ENCODE assay signal across 1 cellular context in genomic region chr19:43789029-43789428, GRCh38.
TF ChIP-seq lines count a peak whose summit lies in the region.

No MANE protein-coding gene starts in this region.

TF ChIP-seq in A549, 52 proteins besides CTCF, POLR2A, EP300 and RAD21 (continued from another document):
- TF ChIP-seq, protein P1, sequence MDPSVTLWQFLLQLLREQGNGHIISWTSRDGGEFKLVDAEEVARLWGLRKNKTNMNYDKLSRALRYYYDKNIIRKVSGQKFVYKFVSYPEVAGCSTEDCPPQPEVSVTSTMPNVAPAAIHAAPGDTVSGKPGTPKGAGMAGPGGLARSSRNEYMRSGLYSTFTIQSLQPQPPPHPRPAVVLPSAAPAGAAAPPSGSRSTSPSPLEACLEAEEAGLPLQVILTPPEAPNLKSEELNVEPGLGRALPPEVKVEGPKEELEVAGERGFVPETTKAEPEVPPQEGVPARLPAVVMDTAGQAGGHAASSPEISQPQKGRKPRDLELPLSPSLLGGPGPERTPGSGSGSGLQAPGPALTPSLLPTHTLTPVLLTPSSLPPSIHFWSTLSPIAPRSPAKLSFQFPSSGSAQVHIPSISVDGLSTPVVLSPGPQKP (IDR thresholded peaks at IDR 0.05; ENCODE audit: low read depth, low read length): no peak
- TF ChIP-seq HOXB5 (CRISPR knock-in tag; IDR thresholded peaks at IDR 0.05) (peak; percentile 45; the same call in 1 of the 2 replicates), NPAS2 (CRISPR knock-in tag; IDR thresholded peaks at IDR 0.05; ENCODE audit: borderline replicate concordance) (no peak), FOSB (CRISPR knock-in tag; IDR thresholded peaks at IDR 0.05) (no peak), POLR2AphosphoS2 (conservative IDR thresholded peaks at IDR 0.05; ENCODE audit: low read length) (no peak), EHF (CRISPR knock-in tag; IDR thresholded peaks at IDR 0.05) (no peak), PHF8 (IDR thresholded peaks at IDR 0.05; ENCODE audit: borderline replicate concordance, low read depth) (no peak), NR3C1 (IDR thresholded peaks at IDR 0.05) (no peak), USF2 (IDR thresholded peaks at IDR 0.05) (no peak), HDAC2 (IDR thresholded peaks at IDR 0.05) (no peak), CHD2 (IDR thresholded peaks at IDR 0.05; ENCODE audit: low read length, partially characterized antibody) (no peak), CHD4 (IDR thresholded peaks at IDR 0.05; ENCODE audit: borderline replicate concordance) (no peak), REST (IDR thresholded peaks at IDR 0.05) (peak; percentile 93), ZFP36 (IDR thresholded peaks at IDR 0.05; ENCODE audit: borderline replicate concordance, partially characterized antibody) (no peak)
- TF ChIP-seq, protein P2, sequence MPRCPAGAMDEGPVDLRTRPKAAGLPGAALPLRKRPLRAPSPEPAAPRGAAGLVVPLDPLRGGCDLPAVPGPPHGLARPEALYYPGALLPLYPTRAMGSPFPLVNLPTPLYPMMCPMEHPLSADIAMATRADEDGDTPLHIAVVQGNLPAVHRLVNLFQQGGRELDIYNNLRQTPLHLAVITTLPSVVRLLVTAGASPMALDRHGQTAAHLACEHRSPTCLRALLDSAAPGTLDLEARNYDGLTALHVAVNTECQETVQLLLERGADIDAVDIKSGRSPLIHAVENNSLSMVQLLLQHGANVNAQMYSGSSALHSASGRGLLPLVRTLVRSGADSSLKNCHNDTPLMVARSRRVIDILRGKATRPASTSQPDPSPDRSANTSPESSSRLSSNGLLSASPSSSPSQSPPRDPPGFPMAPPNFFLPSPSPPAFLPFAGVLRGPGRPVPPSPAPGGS (IDR thresholded peaks at IDR 0.05): no peak
- TF ChIP-seq, protein P3, sequence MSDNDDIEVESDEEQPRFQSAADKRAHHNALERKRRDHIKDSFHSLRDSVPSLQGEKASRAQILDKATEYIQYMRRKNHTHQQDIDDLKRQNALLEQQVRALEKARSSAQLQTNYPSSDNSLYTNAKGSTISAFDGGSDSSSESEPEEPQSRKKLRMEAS (IDR thresholded peaks at IDR 0.05): no peak
